In the genomic region with DNA sequence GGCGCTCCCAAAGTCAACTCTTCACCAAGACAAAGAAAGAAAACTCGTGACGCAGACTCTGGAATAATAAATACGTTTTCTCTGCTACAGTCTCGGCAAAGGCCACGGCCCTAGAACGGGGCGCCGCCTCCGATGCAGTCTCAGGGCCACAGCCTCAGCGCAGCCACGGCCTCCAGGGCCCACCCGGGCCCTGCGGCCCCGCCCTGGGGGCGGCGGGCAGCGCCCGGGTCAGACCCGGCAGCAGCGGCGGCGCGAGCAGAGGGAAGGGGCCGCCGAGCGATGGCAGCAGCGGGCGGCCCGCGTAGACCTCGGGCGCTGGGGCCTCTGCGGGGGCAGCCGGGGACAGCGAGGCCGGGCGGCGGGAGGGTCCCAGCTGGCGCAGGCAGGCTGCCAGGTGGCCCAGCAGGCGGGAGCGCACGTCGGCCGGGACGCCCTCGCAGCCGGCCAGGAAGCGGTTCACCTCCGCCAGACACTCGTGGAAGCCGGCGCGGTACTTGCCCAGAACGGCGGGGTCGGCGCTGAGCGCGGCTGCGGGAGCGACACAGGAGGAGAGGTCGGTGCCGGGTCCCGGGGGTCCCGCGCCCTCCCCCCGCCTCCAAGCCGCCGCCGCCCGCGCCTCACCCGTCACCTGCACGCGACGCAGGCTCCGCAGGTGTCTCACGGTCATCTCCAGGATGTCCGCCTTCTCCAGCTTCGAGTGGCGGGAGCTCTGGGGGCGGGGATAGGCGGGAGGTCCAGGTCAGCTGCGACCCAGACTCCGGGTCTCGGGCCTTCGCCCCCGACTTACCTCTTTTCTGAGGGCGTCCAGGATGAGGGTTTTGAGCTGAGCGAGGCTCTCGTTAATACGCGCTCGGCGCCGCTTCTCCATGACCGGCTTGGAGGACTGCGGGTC, we compare ENCODE assay signal across 9 cellular contexts. TPM values are rescaled to one million over a fixed set of nuclear protein-coding genes. Genes with fewer than 3 reads are reported as not detected.
A peak's percentile ranks its signal among the peaks of the same experiment; 100 is the strongest.
DNase-seq lines count a peak whose midpoint lies in the region; ATAC-seq and TF ChIP-seq lines count a peak whose summit lies in the region.
"Had no signal": no experiment of that assay in that cellular context is flagged by ENCODE, and none has a peak within 500 bp of the region (broad histone marks: within the 10 kb centered on the region; RNA-seq: fewer than 3 reads in every experiment).

No MANE protein-coding gene starts in this region.

- H3K36me3 ChIP-seq in brain microvascular endothelial cell (replicated peaks) = no peaks in the 10 kb centered on the region
- no peaks in the 10 kb centered on the region for H3K36me3 ChIP-seq in thymus (ENCODE audit: control insufficient read depth, insufficient read depth)

- H3K36me3 Mint-ChIP-seq in CD14-positive monocyte = peaks cover 0 to 4% of the 10 kb centered on the region in 2 donors

- peaks cover 2 to 30% (median 5%) of the 10 kb centered on the region in 7 donors for H3K9me3 Mint-ChIP-seq in CD14-positive monocyte

- H3K27me3 Mint-ChIP-seq in CD14-positive monocyte (ENCODE audit: low read depth in 3 of 3) = peaks cover 68 to 91% (median 71%) of the 10 kb centered on the region in 3 donors

- peaks cover 14% of the 10 kb centered on the region for H3K4me1 Mint-ChIP-seq in CD14-positive monocyte

- in situ Hi-C loops in brain microvascular endothelial cell (cut with HindIII; ENCODE audit: low pct_ligation_motif_present, low sequenced_read_pairs) = no loop called here

- H3K9me3 ChIP-seq in thymus (ENCODE audit: control insufficient read depth) = peaks cover 1% of the 10 kb centered on the region

- DNase-seq in CD14-positive monocyte (ENCODE audit: low spot score) = no peak
- peak; percentile 20 for DNase-seq in HuH-7 (ENCODE audit: low spot score)
- no peak for DNase-seq in brain microvascular endothelial cell
- peak in 1 of 2 donors; percentile 45 for DNase-seq in left colon
- DNase-seq in NCI-H1694 (lab: John Stamatoyannopoulos, UW) = no peak
- DNase-seq in NCI-H524 treated with DMSO at 0.1 percent for 48 hours (lab: John Stamatoyannopoulos, UW) = no peak
- no peak for DNase-seq in putamen (ENCODE audit: low spot score)

- H3K4me1 ChIP-seq in thymus (ENCODE audit: control insufficient read depth, insufficient read depth, low read length) = peaks cover 32% of the 10 kb centered on the region

- H3K27ac ChIP-seq in brain microvascular endothelial cell (peak overlapping the region; percentile 97), thymus (ENCODE audit: low read depth) (no peak overlapping the region)
- H3K27ac ChIP-seq: HL-60 had no signal

- intact Hi-C loops in CD14-positive monocyte (cut with micrococcal nuclease) = no loop called here
- intact Hi-C loops in left colon (cut with DNase I, micrococcal nuclease) = no loop called here

- under 1% methylated on average over 99 of the region's 99 CpGs for WGBS in thymus

- no peak overlapping the region for H3K27ac Mint-ChIP-seq in CD14-positive monocyte

- H3K27me3 ChIP-seq in brain microvascular endothelial cell (replicated peaks) (no peaks in the 10 kb centered on the region), thymus (ENCODE audit: control insufficient read depth, insufficient read depth) (peaks cover 40% of the 10 kb centered on the region)

- peak; percentile 16 for ATAC-seq in left colon

- H3K4me3 Mint-ChIP-seq in CD14-positive monocyte = peak overlapping the region; percentile 59 to 72

- no peak for TF ChIP-seq CTCF in CD14-positive monocyte (IDR thresholded peaks at IDR 0.05)
- TF ChIP-seq CTCF in brain microvascular endothelial cell (IDR thresholded peaks at IDR 0.05; ENCODE audit: low read depth, low read length, missing control alignments) = no peak

- H3K4me3 ChIP-seq in brain microvascular endothelial cell (ENCODE audit: low read depth, low read length) (peak overlapping the region; percentile 57), thymus (ENCODE audit: low read length) (peak overlapping the region; percentile 63)

RNA-seq across cellular contexts. Expression of gene HES4, which starts 0.7 kb away (rescaled TPM):
- polyA plus RNA-seq in CD14-positive monocyte (1 to 10 TPM; 1.4 to 2.0 TPM), thymus (15.5 TPM)
- 10 to 100 TPM; 19.5 to 24.2 TPM for total RNA-seq in left colon

RNA-seq across cellular contexts. Expression of gene ISG15, which starts 14.1 kb away (rescaled TPM):
- polyA plus RNA-seq in CD14-positive monocyte = 100 to 1,000 TPM; 128 to 241 TPM
- total RNA-seq in left colon = 10 to 100 TPM; 31.2 to 37.9 TPM
- 285 TPM for polyA plus RNA-seq in thymus

RNA-seq across cellular contexts. Expression of gene PERM1, which starts 17.3 kb away (rescaled TPM):
- not detected for polyA plus RNA-seq in CD14-positive monocyte
- under 1 TPM in 1 of 2 donors, not detected in 1; 0.14 TPM for total RNA-seq in left colon
- polyA plus RNA-seq in thymus = 0.59 TPM

RNA-seq across cellular contexts. Expression of gene AGRN, which starts 20.8 kb away (rescaled TPM):
- polyA plus RNA-seq in CD14-positive monocyte (under 1 TPM; 0.06 to 0.43 TPM), thymus (19.2 TPM)
- 10 to 100 TPM; 54.0 to 59.5 TPM for total RNA-seq in left colon

RNA-seq across cellular contexts. Expression of gene PLEKHN1, which starts 32.9 kb away (rescaled TPM):
- under 1 TPM; 0.21 to 0.62 TPM for polyA plus RNA-seq in CD14-positive monocyte
- under 1 TPM; 0.58 to 0.95 TPM for total RNA-seq in left colon
- polyA plus RNA-seq in thymus = 1.7 TPM
